In genomic region chr1:42192106-42192505, GRCh38 we compare ENCODE assay signal across 20 cellular contexts. TPM values are rescaled to one million over a fixed set of nuclear protein-coding genes. Genes with fewer than 3 reads are reported as not detected.
DNase-seq lines count a peak whose midpoint lies in the region; ATAC-seq and TF ChIP-seq lines count a peak whose summit lies in the region.
"Had no signal": no experiment of that assay in that cellular context is flagged by ENCODE, and none has a peak within 500 bp of the region (broad histone marks: within the 10 kb centered on the region; RNA-seq: fewer than 3 reads in every experiment).

No MANE protein-coding gene starts in this region.

- TF ChIP-seq POLR2A in right lobe of liver (IDR thresholded peaks at IDR 0.05), result no peak

- in situ Hi-C loops in KBM-7 (cut with MboI; ENCODE audit: low pct_unique_long_range_greater_than_20kb, low sequenced_read_pairs), result no loop called here

- H3K4me1 ChIP-seq in right lobe of liver, result peaks cover 0 to 13% (median 5%) of the 10 kb centered on the region in 4 donors

- H3K27ac ChIP-seq in right lobe of liver, result no peak overlapping the region

- no peaks in the 10 kb centered on the region for H3K9me3 Mint-ChIP-seq in activated naive CD4-positive, alpha-beta T cell treated with anti-CD3 and anti-CD28 coated beads, Interleukin-2, amount 50 U/mL, for 24 hours
- H3K9me3 Mint-ChIP-seq in central memory CD8-positive, alpha-beta T cell, result no peaks in the 10 kb centered on the region
- no peaks in the 10 kb centered on the region for H3K9me3 Mint-ChIP-seq in nephron progenitor cell

- peaks cover 14% of the 10 kb centered on the region for H3K36me3 Mint-ChIP-seq in activated naive CD4-positive, alpha-beta T cell treated with anti-CD3 and anti-CD28 coated beads, Interleukin-2, amount 50 U/mL, for 24 hours
- peaks cover 28% of the 10 kb centered on the region for H3K36me3 Mint-ChIP-seq in central memory CD8-positive, alpha-beta T cell (ENCODE audit: insufficient read depth)
- peaks cover 54% of the 10 kb centered on the region for H3K36me3 Mint-ChIP-seq in nephron progenitor cell (ENCODE audit: low read depth)

- H3K4me1 Mint-ChIP-seq in activated naive CD4-positive, alpha-beta T cell treated with anti-CD3 and anti-CD28 coated beads, Interleukin-2, amount 50 U/mL, for 24 hours, result peaks cover 11% of the 10 kb centered on the region
- peaks cover 15% of the 10 kb centered on the region for H3K4me1 Mint-ChIP-seq in central memory CD8-positive, alpha-beta T cell
- no peaks in the 10 kb centered on the region for H3K4me1 Mint-ChIP-seq in nephron progenitor cell
- H3K4me1 Mint-ChIP-seq: B cell had no signal

- H3K4me3 ChIP-seq in right lobe of liver, result no peak overlapping the region

- H3K36me3 ChIP-seq in right lobe of liver, result peaks cover 0 to 15% (median 0%) of the 10 kb centered on the region in 4 donors

- ATAC-seq in central memory CD8-positive, alpha-beta T cell (replicated peaks; ENCODE audit: extremely low read depth, poor library complexity, severe bottlenecking), result no peak
- ATAC-seq in right lobe of liver (no peak), GM21367 (IDR thresholded peaks at IDR 0.05; ENCODE audit: unreplicated experiment) (no peak)

- TF ChIP-seq CTCF in nephron progenitor cell (IDR thresholded peaks at IDR 0.05) (no peak), right lobe of liver (IDR thresholded peaks at IDR 0.05) (no peak)

- no peak overlapping the region for H3K4me3 Mint-ChIP-seq in activated naive CD4-positive, alpha-beta T cell treated with anti-CD3 and anti-CD28 coated beads, Interleukin-2, amount 50 U/mL, for 24 hours
- H3K4me3 Mint-ChIP-seq in central memory CD8-positive, alpha-beta T cell, result no peak overlapping the region
- H3K4me3 Mint-ChIP-seq in nephron progenitor cell, result no peak overlapping the region
- H3K4me3 Mint-ChIP-seq: B cell had no signal

- DNase-seq in activated naive CD4-positive, alpha-beta T cell treated with anti-CD3 and anti-CD28 coated beads, Interleukin-2, amount 50 U/mL, for 16 hours, result no peak
- peak; percentile 34 for DNase-seq in KBM-7
- no peak for DNase-seq in central memory CD8-positive, alpha-beta T cell (ENCODE audit: low spot score in 2 of 2)
- DNase-seq in nephron progenitor cell, result no peak
- DNase-seq in right lobe of liver, result no peak
- DNase-seq in activated CD4-positive, alpha-beta T cell treated with anti-CD3 and anti-CD28 coated beads for 1 hour, result no peak
- DNase-seq: COR-L47; KG1; NCI-H1417; NCI-H187; NCI-H2107; NCI-H510A; NCI-H748 treated with DMSO at 0.1 percent for 48 hours; NK-92 treated with Interleukin-12 subunit alpha and Interleukin-12 subunit beta, amount 100 ng/mL, for 24 hours; Right ventricle myocardium superior had no signal

- no peaks in the 10 kb centered on the region for H3K27me3 ChIP-seq in right lobe of liver

- no peaks in the 10 kb centered on the region for H3K9me3 ChIP-seq in right lobe of liver

- 69% methylated on average over 4 of the region's 4 CpGs for WGBS in right lobe of liver (ENCODE audit: insufficient coverage, low coverage, low lambda C conversion rate, missing lambda C conversion rate)

- no peaks in the 10 kb centered on the region for H3K27me3 Mint-ChIP-seq in activated naive CD4-positive, alpha-beta T cell treated with anti-CD3 and anti-CD28 coated beads, Interleukin-2, amount 50 U/mL, for 24 hours
- no peaks in the 10 kb centered on the region for H3K27me3 Mint-ChIP-seq in central memory CD8-positive, alpha-beta T cell
- no peaks in the 10 kb centered on the region for H3K27me3 Mint-ChIP-seq in nephron progenitor cell (ENCODE audit: low read depth, poor library complexity)
- H3K27me3 Mint-ChIP-seq: B cell had no signal

- peak overlapping the region; percentile 12 for H3K27ac Mint-ChIP-seq in activated naive CD4-positive, alpha-beta T cell treated with anti-CD3 and anti-CD28 coated beads, Interleukin-2, amount 50 U/mL, for 24 hours
- H3K27ac Mint-ChIP-seq in central memory CD8-positive, alpha-beta T cell (ENCODE audit: low read depth), result peak overlapping the region; percentile 10
- H3K27ac Mint-ChIP-seq in nephron progenitor cell, result peak overlapping the region; percentile 8
- H3K27ac Mint-ChIP-seq: B cell had no signal

- intact Hi-C loops in right lobe of liver (cut with DNase I), result no loop called here

RNA-seq across cellular contexts. Expression of gene GUCA2A, which starts 27.6 kb away (rescaled TPM):
- total RNA-seq in right lobe of liver, result not detected
- total RNA-seq: A172, B cell, H4, Right ventricle myocardium superior had no signal

RNA-seq across cellular contexts. Expression of gene GUCA2B, which starts 38.9 kb away (rescaled TPM):
- total RNA-seq in right lobe of liver, result 1 to 10 TPM in 4 of 6 experiments, not detected in 2; 1.8 to 3.3 (median 2.7) TPM
- total RNA-seq: A172, B cell, H4, Right ventricle myocardium superior had no signal
